In the genomic region with DNA sequence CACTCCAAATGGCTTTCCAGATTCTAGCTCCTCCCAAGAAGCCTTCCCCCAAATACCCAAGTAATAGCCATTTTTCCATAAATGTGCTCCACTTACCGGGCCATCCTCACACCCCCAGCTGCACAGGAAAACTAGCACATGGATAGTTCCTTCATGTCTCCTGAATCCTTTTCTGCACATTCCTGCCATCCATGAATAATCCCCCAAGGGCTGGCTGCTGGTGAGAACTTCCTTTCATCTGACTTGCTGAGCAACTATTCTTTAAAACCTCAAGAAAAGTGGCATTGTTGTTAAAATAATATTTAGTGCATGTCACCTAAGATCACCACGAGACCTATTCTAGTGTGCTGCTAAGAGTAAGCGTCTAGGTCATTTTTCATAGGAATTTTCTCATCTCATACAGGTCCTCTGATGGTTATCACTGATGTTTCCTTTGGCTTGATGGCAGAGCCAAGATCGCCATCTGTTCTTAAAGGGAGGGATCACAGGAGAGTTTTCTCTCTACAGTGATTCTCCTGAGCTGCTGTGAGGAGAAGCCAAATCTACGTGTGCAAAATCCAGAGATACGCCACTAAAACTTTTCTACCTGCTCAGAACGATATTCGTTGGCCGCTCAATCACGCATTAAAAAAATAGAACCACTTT, we compare ENCODE assay signal across 20 cellular contexts.
"Had no signal": no experiment of that assay in that cellular context is flagged by ENCODE, and none has a peak within 500 bp of the region (broad histone marks: within the 10 kb centered on the region; RNA-seq: fewer than 3 reads in every experiment).

No MANE protein-coding gene starts in this region.

- H3K9me3 ChIP-seq: gastrocnemius medialis, heart right ventricle, left ventricle myocardium inferior, lower lobe of right lung, ovary, suprapubic skin, thyroid gland, upper lobe of left lung, uterus had no signal

- H3K4me1 ChIP-seq: gastrocnemius medialis, heart right ventricle, left ventricle myocardium inferior, lower lobe of right lung, neural progenitor cell, suprapubic skin, thyroid gland, upper lobe of left lung, uterus had no signal

- DNase-seq: effector CD4-positive, alpha-beta T cell; gastrocnemius medialis; heart right ventricle; hypothalamus; left ventricle myocardium inferior; lower lobe of right lung; midbrain; nucleus accumbens; ovary; right cardiac atrium; small intestine; stimulated activated CD4-positive, alpha-beta T cell treated with anti-CD3 and anti-CD28 coated beads, Interleukin-2, amount 100 ng/mL, for 48 hours; stimulated activated naive CD8-positive, alpha-beta T cell treated with anti-CD3 and anti-CD28 coated beads, Interleukin-15, Interleukin-2, amounts not matched to agents 100 U/mL and 50 U/mL, for 24 hours; thyroid gland; upper lobe of left lung; uterus had no signal

- H3K4me3 ChIP-seq: coronary artery, gastrocnemius medialis, heart right ventricle, left ventricle myocardium inferior, lower lobe of right lung, neural progenitor cell, ovary, suprapubic skin, thyroid gland, upper lobe of left lung, uterus had no signal

- H3K4me2 ChIP-seq: neural progenitor cell had no signal

- H2AFZ ChIP-seq: neural progenitor cell had no signal

- H3K27ac ChIP-seq: coronary artery, gastrocnemius medialis, heart right ventricle, left ventricle myocardium inferior, lower lobe of right lung, neural progenitor cell, ovary, suprapubic skin, thyroid gland, upper lobe of left lung, uterus had no signal

- ATAC-seq: gastrocnemius medialis; heart right ventricle; lower lobe of right lung; natural killer cell treated with Interleukin-12 subunit alpha and Interleukin-12 subunit beta and Interleukin-15 and Interleukin-18, amount 100 ng/mL, for 72 hours; right cardiac atrium; stimulated activated naive CD8-positive, alpha-beta T cell treated with anti-CD3 and anti-CD28 coated beads, Interleukin-15, Interleukin-2, amounts not matched to agents 100 U/mL and 50 U/mL, for 24 hours had no signal

- H3K27me3 ChIP-seq: gastrocnemius medialis, neural progenitor cell, ovary, suprapubic skin, thyroid gland, upper lobe of left lung, uterus had no signal

- H3K9ac ChIP-seq: neural progenitor cell had no signal

- H3K36me3 ChIP-seq: gastrocnemius medialis, heart right ventricle, left ventricle myocardium inferior, lower lobe of right lung, neural progenitor cell, ovary, suprapubic skin, thyroid gland, upper lobe of left lung, uterus had no signal
